Comparison of ENCODE assay signal across 16 cellular contexts in genomic region chr11:34929794-34930763, GRCh38. TPM values are rescaled to one million over a fixed set of nuclear protein-coding genes. Genes with fewer than 3 reads are reported as not detected.
DNase-seq lines count a peak whose midpoint lies in the region; ATAC-seq and TF ChIP-seq lines count a peak whose summit lies in the region.
"Had no signal": no experiment of that assay in that cellular context is flagged by ENCODE, and none has a peak within 500 bp of the region (broad histone marks: within the 10 kb centered on the region; RNA-seq: fewer than 3 reads in every experiment).

No MANE protein-coding gene starts in this region.

- no peak overlapping the region for H3K27ac ChIP-seq in IMR-90 (ENCODE audit: insufficient read depth, low read length)
- H3K27ac ChIP-seq: adrenal gland, GM23248, prostate gland had no signal

- peak overlapping the region; percentile 7; the same call in 1 of the 2 replicates for H3K14ac ChIP-seq in IMR-90 (replicated peaks; ENCODE audit: low read depth, low read length)

- POLR2A ChIA-PET in IMR-90 (lab: Charles Lee; ENCODE audit: unreplicated experiment): interaction anchor here (0.7 kb wide), 1 partner anchor 71 kb away, joined by 3 read pairs; no protein-coding TSS in a partner anchor
- POLR2A ChIA-PET in naive thymus-derived CD8-positive, alpha-beta T cell (lab: Charles Lee): no interaction called here

- no peaks in the 10 kb centered on the region; the same call in 1 of the 2 replicates for H3K36me3 ChIP-seq in IMR-90 (ENCODE audit: control insufficient read depth, insufficient read depth, low read length)
- H3K36me3 ChIP-seq: prostate gland had no signal

- peak overlapping the region; percentile 54; the same call in 1 of the 2 replicates for H3K4ac ChIP-seq in IMR-90 (ENCODE audit: low read depth, low read length)

- H2AFZ ChIP-seq in IMR-90 (replicated peaks; ENCODE audit: low read length, poor library complexity): no peak overlapping the region
- H2AFZ ChIP-seq: GM23248 had no signal

- no TSS peak for BruUV-seq in IMR-90 (replicated peaks; lab: Mats Ljungman, UMichigan)

- DNase-seq in COLO829 (ENCODE audit: low spot score) (peak; percentile 75), IMR-90 (no peak), foreskin melanocyte (peak; percentile 93), putamen (ENCODE audit: low spot score) (no peak), Right ventricle myocardium inferior (ENCODE audit: missing footprints) (no peak), NCI-H1694 treated with DMSO at 0.1 percent for 48 hours (lab: John Stamatoyannopoulos, UW) (no peak)
- no peak for DNase-seq in naive thymus-derived CD8-positive, alpha-beta T cell
- DNase-seq: activated CD4-positive, alpha-beta T cell treated with anti-CD3 and anti-CD28 coated beads for 36 hours; adrenal gland; dermis blood vessel endothelial cell; GM23248; MG63; stimulated activated CD4-positive, alpha-beta T cell treated with anti-CD3 and anti-CD28 coated beads, Interleukin-4, amount 100 ng/mL, for 24 hours had no signal

- no peak overlapping the region for H2BK5ac ChIP-seq in IMR-90 (ENCODE audit: low read depth, low read length, poor library complexity, severe bottlenecking)

- H2AK5ac ChIP-seq in IMR-90 (ENCODE audit: low read depth, low read length): peak overlapping the region; percentile 25; the same call in 1 of the 2 replicates

- H3K23ac ChIP-seq in IMR-90 (ENCODE audit: low read depth, low read length): no peak overlapping the region

- ATAC-seq in IMR-90 (ENCODE audit: low read depth) (no peak), Right ventricle myocardium inferior (no peak)
- peak in 1 of 2 donors; percentile 23 for ATAC-seq in naive thymus-derived CD8-positive, alpha-beta T cell
- ATAC-seq: activated CD4-positive, alpha-beta T cell treated with anti-CD3 and anti-CD28 coated beads for 36 hours had no signal

- H3K36me3 Mint-ChIP-seq in naive thymus-derived CD8-positive, alpha-beta T cell: peaks cover 0 to 28% (median 9%) of the 10 kb centered on the region in 3 donors

- TF ChIP-seq RAD21 in IMR-90 (IDR thresholded peaks at IDR 0.05; ENCODE audit: low read length): no peak

- H3K27ac Mint-ChIP-seq in naive thymus-derived CD8-positive, alpha-beta T cell: peak overlapping the region in 6 of 10 donors; percentile 2 to 55 (median 27)
- H3K27ac Mint-ChIP-seq: activated CD4-positive, alpha-beta T cell treated with anti-CD3 and anti-CD28 coated beads for 36 hours; activated T-helper 2 cell treated with anti-CD3 and anti-CD28 coated beads, Interferon-gamma antibody, Interleukin-2, Interleukin-4, amounts not matched to agents 10 μg/mL and 5 μg/mL and 100 μg/mL, durations not matched to agents 14 hours and 24 hours and 36 hours; mesothelial cell of epicardium had no signal

- peak overlapping the region; percentile 17 for H2BK120ac ChIP-seq in IMR-90 (ENCODE audit: low read depth, low read length)

- no peaks in the 10 kb centered on the region for H3K9me3 ChIP-seq in IMR-90 (ENCODE audit: control insufficient read depth, insufficient read depth, low read length)
- H3K9me3 ChIP-seq: adrenal gland, MG63, prostate gland had no signal

- TF ChIP-seq CTCF in IMR-90 (conservative IDR thresholded peaks at IDR 0.05; ENCODE audit: low read depth, low read length): no peak

- no peak overlapping the region for H3K4me3 ChIP-seq in IMR-90 (ENCODE audit: insufficient read depth, low read depth, low read length)
- H3K4me3 ChIP-seq: adrenal gland, GM23248, MG63, prostate gland had no signal

- peak overlapping the region; percentile 16 to 55; a peak in 2 of 4 replicates for H4K8ac ChIP-seq in IMR-90 (ENCODE audit: low read depth in 2 of 2, low read length in 2 of 2)

- no peak overlapping the region for H3K4me2 ChIP-seq in IMR-90 (ENCODE audit: low read depth, low read length)

- dilution Hi-C loops in IMR-90 (cut with HindIII; ENCODE audit: low sequenced_read_pairs, unreplicated experiment): no loop called here

- no peak overlapping the region; the same call in 1 of the 2 replicates for H3K18ac ChIP-seq in IMR-90 (ENCODE audit: low read depth, low read length)

- H3K9ac ChIP-seq in IMR-90 (ENCODE audit: low read depth, low read length): no peak overlapping the region
- H3K9ac ChIP-seq: GM23248 had no signal

- H4K5ac ChIP-seq in IMR-90 (ENCODE audit: low read depth, low read length): no peak overlapping the region

- peaks cover 11 to 23% (median 19%) of the 10 kb centered on the region in 4 donors for H3K4me1 Mint-ChIP-seq in naive thymus-derived CD8-positive, alpha-beta T cell

- H2AK9ac ChIP-seq in IMR-90 (replicated peaks; ENCODE audit: low read depth, low read length, poor library complexity): no peak overlapping the region

- H3K56ac ChIP-seq in IMR-90 (ENCODE audit: extremely low read depth, insufficient read depth, low read length): no peak overlapping the region

- H3K4me3 Mint-ChIP-seq in naive thymus-derived CD8-positive, alpha-beta T cell: no peak overlapping the region
- H3K4me3 Mint-ChIP-seq: activated CD4-positive, alpha-beta T cell treated with anti-CD3 and anti-CD28 coated beads for 36 hours; mesothelial cell of epicardium had no signal

- in situ Hi-C loops in IMR-90 (cut with MboI; ENCODE audit: low sequenced_read_pairs): no loop called here

- no peaks in the 10 kb centered on the region; the same call in 1 of the 2 replicates for H4K20me1 ChIP-seq in IMR-90 (ENCODE audit: insufficient read depth, low read length)

- 93% methylated on average over 3 of the region's 11 CpGs; no CpG with 5 or more reads in 1 of the 2 experiments for WGBS in IMR-90 (ENCODE audit: extremely low coverage in 2 of 2, insufficient read length in 1 of 2), 2 experiments

- TF ChIP-seq POLR2A in IMR-90 (IDR thresholded peaks at IDR 0.05; ENCODE audit: low read depth, low read length): no peak

- intact Hi-C loops in IMR-90 (cut with micrococcal nuclease): loop anchor here (5.0 to 10.0 kb wide), 4 partner anchors 67 to 375 kb away; no protein-coding TSS in a partner anchor
- intact Hi-C loops in Right ventricle myocardium inferior (cut with DNase I): loop anchor here (10.0 kb wide), 1 partner anchor 555 kb away; no protein-coding TSS in a partner anchor

- no peaks in the 10 kb centered on the region for H3K9me3 Mint-ChIP-seq in naive thymus-derived CD8-positive, alpha-beta T cell
- H3K9me3 Mint-ChIP-seq: activated T-helper 2 cell treated with anti-CD3 and anti-CD28 coated beads, Interferon-gamma antibody, Interleukin-2, Interleukin-4, amounts not matched to agents 10 μg/mL and 5 μg/mL and 100 μg/mL, durations not matched to agents 14 hours and 24 hours and 36 hours; mesothelial cell of epicardium had no signal

- H3K27me3 Mint-ChIP-seq in naive thymus-derived CD8-positive, alpha-beta T cell: no peaks in the 10 kb centered on the region
- H3K27me3 Mint-ChIP-seq: activated CD4-positive, alpha-beta T cell treated with anti-CD3 and anti-CD28 coated beads for 36 hours had no signal

- H3K27me3 ChIP-seq in IMR-90 (ENCODE audit: control insufficient read depth, insufficient read depth, low read length): no peaks in the 10 kb centered on the region
- H3K27me3 ChIP-seq: adrenal gland, MG63 had no signal

- peak overlapping the region; percentile 48; the same call in 1 of the 3 replicates for H2BK15ac ChIP-seq in IMR-90 (ENCODE audit: low read depth, low read length)

- CTCF ChIA-PET in IMR-90 (lab: Yijun Ruan, JAX): no interaction called here

- peak overlapping the region; percentile 17; the same call in 1 of the 2 replicates for H4K91ac ChIP-seq in IMR-90 (ENCODE audit: insufficient read depth, low read depth, low read length)

- no peaks in the 10 kb centered on the region for H3K9me1 ChIP-seq in IMR-90 (ENCODE audit: insufficient read depth, low read length)

- H3K4me1 ChIP-seq in IMR-90 (ENCODE audit: control insufficient read depth, insufficient read depth, low read length): peaks cover 8% of the 10 kb centered on the region
- H3K4me1 ChIP-seq: prostate gland had no signal

- H2BK20ac ChIP-seq in IMR-90 (ENCODE audit: low read depth, low read length): peak overlapping the region; percentile 43; the same call in 1 of the 2 replicates

- H3K79me1 ChIP-seq in IMR-90 (ENCODE audit: low read depth in 1 of 2, low read length in 2 of 2): peaks cover 24 to 47% of the 10 kb centered on the region in 2 experiments

TF ChIP-seq in IMR-90, 13 proteins besides CTCF, POLR2A, EP300 and RAD21:
- TF ChIP-seq CEBPB (IDR thresholded peaks at IDR 0.05; ENCODE audit: low read depth, low read length) (no peak), MXI1 (IDR thresholded peaks at IDR 0.05; ENCODE audit: borderline replicate concordance, low read depth, low read length) (no peak), NFE2L2 (IDR thresholded peaks at IDR 0.05; ENCODE audit: low read depth, low read length) (no peak)
- TF ChIP-seq, protein P1, sequence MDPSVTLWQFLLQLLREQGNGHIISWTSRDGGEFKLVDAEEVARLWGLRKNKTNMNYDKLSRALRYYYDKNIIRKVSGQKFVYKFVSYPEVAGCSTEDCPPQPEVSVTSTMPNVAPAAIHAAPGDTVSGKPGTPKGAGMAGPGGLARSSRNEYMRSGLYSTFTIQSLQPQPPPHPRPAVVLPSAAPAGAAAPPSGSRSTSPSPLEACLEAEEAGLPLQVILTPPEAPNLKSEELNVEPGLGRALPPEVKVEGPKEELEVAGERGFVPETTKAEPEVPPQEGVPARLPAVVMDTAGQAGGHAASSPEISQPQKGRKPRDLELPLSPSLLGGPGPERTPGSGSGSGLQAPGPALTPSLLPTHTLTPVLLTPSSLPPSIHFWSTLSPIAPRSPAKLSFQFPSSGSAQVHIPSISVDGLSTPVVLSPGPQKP (IDR thresholded peaks at IDR 0.05; ENCODE audit: borderline replicate concordance, low read depth, low read length): no peak

RNA-seq across cellular contexts. Expression of gene PDHX, which starts 13.7 kb away (rescaled TPM):
- 26.7 and 37.2 TPM in 2 replicates for total RNA-seq in IMR-90 (2012; rRNA removed)
- polyA plus RNA-seq in IMR-90 (2012; rRNA removed): 18.6 and 19.8 TPM in 2 replicates
- 6.4 and 6.9 TPM in 2 replicates for polyA plus RNA-seq in IMR-90 (2012; cell fraction: cytosol; rRNA removed)
- 5.5 and 20.4 TPM in 2 replicates for polyA plus RNA-seq in IMR-90 (2012; cell fraction: nucleus; rRNA removed; ENCODE audit: low replicate concordance)
- total RNA-seq in naive thymus-derived CD8-positive, alpha-beta T cell: 10 to 100 TPM; 42.6 to 46.6 TPM
- 10 to 100 TPM; 14.3 to 15.4 (median 15.3) TPM for polyA plus RNA-seq in naive thymus-derived CD8-positive, alpha-beta T cell
- total RNA-seq in Right ventricle myocardium inferior: 140 TPM

RNA-seq across cellular contexts. Expression of gene APIP, which starts 13.9 kb away (rescaled TPM):
- total RNA-seq in IMR-90 (2012; rRNA removed): 9.9 and 23.1 TPM in 2 replicates
- 13.9 and 16.6 TPM in 2 replicates for polyA plus RNA-seq in IMR-90 (2012; rRNA removed)
- polyA plus RNA-seq in IMR-90 (2012; cell fraction: cytosol; rRNA removed): 3.9 and 4.0 TPM in 2 replicates
- 1.5 and 13.2 TPM in 2 replicates for polyA plus RNA-seq in IMR-90 (2012; cell fraction: nucleus; rRNA removed; ENCODE audit: low replicate concordance)
- total RNA-seq in naive thymus-derived CD8-positive, alpha-beta T cell: 10 to 100 TPM; 20.6 to 23.2 TPM
- 10 to 100 TPM; 15.1 to 17.4 (median 15.5) TPM for polyA plus RNA-seq in naive thymus-derived CD8-positive, alpha-beta T cell
- 24.6 TPM for total RNA-seq in Right ventricle myocardium inferior

Comparison
In these comparisons a context has a peak if more than half of its experiments do, and no peak if none do; other contexts are left out.
1. DNase-seq: peak in COLO829 (single experiment) and foreskin melanocyte (single experiment); none in IMR-90 (single experiment), naive thymus-derived CD8-positive, alpha-beta T cell (0 of 10), putamen (single experiment), Right ventricle myocardium inferior (single experiment) and NCI-H1694 treated with DMSO at 0.1 percent for 48 hours (single experiment).